Comparison of ENCODE assay signal across 10 cellular contexts in the genomic region with DNA sequence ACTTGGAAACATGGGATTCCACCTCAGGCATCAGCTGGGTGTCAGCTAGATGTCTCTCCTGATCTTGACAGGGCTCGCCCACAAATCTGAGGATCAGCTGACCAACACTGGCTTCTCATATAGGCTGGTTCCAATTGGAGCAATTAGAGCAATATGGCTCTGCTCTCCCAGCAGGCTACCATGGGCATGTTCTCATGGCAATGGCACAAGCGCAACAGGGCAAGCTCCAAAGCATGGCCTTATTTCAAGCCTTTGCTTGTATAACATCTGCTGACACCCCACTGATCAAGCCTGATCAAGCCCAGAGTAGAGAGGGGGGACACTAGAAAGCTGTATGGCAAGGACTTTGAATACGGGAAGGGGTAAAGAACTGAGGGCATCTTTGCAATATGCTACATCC. TPM values are rescaled to one million over a fixed set of nuclear protein-coding genes. Genes with fewer than 3 reads are reported as not detected.
"Had no signal": no experiment of that assay in that cellular context is flagged by ENCODE, and none has a peak within 500 bp of the region (broad histone marks: within the 10 kb centered on the region; RNA-seq: fewer than 3 reads in every experiment).

No MANE protein-coding gene starts in this region.

- H3K27ac ChIP-seq: GM23248, HL-60 had no signal

- H3K9me3 ChIP-seq: HAP-1 had no signal

- DNase-seq: GM23248, GOT3, H7, HFFc6 had no signal

- H3K4me1 ChIP-seq: HAP-1 had no signal

- ATAC-seq: HCT116, HepG2 had no signal

- H3K36me3 ChIP-seq: HAP-1 had no signal

- FAIRE-seq: HepG2 had no signal

- H3K4me3 ChIP-seq: GM23248, HAP-1 had no signal

RNA-seq across cellular contexts. Expression of gene SPATA19, which starts 40.7 kb away (rescaled TPM):
- total RNA-seq: GM23248, H4, H7, HepG2, HFFc6, HT1080 had no signal
